Comparison of ENCODE assay signal across 1 cellular context in genomic region chr14:99670361-99671229, GRCh38.
TF ChIP-seq lines count a peak whose summit lies in the region.

No MANE protein-coding gene starts in this region.

TF ChIP-seq in GM23338, 12 proteins besides CTCF, POLR2A, EP300 and RAD21 (continued from another document):
- TF ChIP-seq, protein P1, sequence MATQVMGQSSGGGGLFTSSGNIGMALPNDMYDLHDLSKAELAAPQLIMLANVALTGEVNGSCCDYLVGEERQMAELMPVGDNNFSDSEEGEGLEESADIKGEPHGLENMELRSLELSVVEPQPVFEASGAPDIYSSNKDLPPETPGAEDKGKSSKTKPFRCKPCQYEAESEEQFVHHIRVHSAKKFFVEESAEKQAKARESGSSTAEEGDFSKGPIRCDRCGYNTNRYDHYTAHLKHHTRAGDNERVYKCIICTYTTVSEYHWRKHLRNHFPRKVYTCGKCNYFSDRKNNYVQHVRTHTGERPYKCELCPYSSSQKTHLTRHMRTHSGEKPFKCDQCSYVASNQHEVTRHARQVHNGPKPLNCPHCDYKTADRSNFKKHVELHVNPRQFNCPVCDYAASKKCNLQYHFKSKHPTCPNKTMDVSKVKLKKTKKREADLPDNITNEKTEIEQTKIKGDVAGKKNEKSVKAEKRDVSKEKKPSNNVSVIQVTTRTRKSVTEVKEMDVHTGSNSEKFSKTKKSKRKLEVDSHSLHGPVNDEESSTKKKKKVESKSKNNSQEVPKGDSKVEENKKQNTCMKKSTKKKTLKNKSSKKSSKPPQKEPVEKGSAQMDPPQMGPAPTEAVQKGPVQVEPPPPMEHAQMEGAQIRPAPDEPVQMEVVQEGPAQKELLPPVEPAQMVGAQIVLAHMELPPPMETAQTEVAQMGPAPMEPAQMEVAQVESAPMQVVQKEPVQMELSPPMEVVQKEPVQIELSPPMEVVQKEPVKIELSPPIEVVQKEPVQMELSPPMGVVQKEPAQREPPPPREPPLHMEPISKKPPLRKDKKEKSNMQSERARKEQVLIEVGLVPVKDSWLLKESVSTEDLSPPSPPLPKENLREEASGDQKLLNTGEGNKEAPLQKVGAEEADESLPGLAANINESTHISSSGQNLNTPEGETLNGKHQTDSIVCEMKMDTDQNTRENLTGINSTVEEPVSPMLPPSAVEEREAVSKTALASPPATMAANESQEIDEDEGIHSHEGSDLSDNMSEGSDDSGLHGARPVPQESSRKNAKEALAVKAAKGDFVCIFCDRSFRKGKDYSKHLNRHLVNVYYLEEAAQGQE (IDR thresholded peaks at IDR 0.05; ENCODE audit: unreplicated experiment) = no peak
